In genomic region chr4:7621252-7621651, GRCh38 we compare ENCODE assay signal across 1 cellular context.
TF ChIP-seq lines count a peak whose summit lies in the region.

No MANE protein-coding gene starts in this region.

TF ChIP-seq in HepG2, 621 proteins besides CTCF, POLR2A, EP300 and RAD21 (continued from another document):
- TF ChIP-seq PHB2 (IDR thresholded peaks at IDR 0.05; ENCODE audit: partially characterized antibody): peak; percentile 89
- 0 out of 2 replicates have a peak, but pooled peaks have one; percentile 26 for TF ChIP-seq ZBTB40 (IDR thresholded peaks at IDR 0.05)
- TF ChIP-seq ZBTB40 (CRISPR knock-in tag; IDR thresholded peaks at IDR 0.05): no peak
- TF ChIP-seq IKZF1 (IDR thresholded peaks at IDR 0.05): peak; percentile 63; the same call in 1 of the 2 replicates
TF ChIP-seq in HepG2: peak in this region for 7.
